In genomic region chr9:72478993-72479392, GRCh38 we compare ENCODE assay signal across 19 cellular contexts. TPM values are rescaled to one million over a fixed set of nuclear protein-coding genes. Genes with fewer than 3 reads are reported as not detected.
DNase-seq lines count a peak whose midpoint lies in the region; ATAC-seq, FAIRE-seq and TF ChIP-seq lines count a peak whose summit lies in the region.
"Had no signal": no experiment of that assay in that cellular context is flagged by ENCODE, and none has a peak within 500 bp of the region (broad histone marks: within the 10 kb centered on the region; RNA-seq: fewer than 3 reads in every experiment).

No MANE protein-coding gene starts in this region.

- no peaks in the 10 kb centered on the region for H3K27me3 Mint-ChIP-seq in activated T-cell treated with anti-CD3 and anti-CD28 coated beads, Interleukin-2, amount 50 U/mL, for 24 hours
- no peaks in the 10 kb centered on the region; the same call in 1 of the 2 replicates for H3K27me3 Mint-ChIP-seq in HFFc6 (ENCODE audit: insufficient read depth)
- no peaks in the 10 kb centered on the region for H3K27me3 Mint-ChIP-seq in osteocyte (ENCODE audit: unreplicated experiment)

- H3K79me1 ChIP-seq in mesendoderm (ENCODE audit: low read length) = no peaks in the 10 kb centered on the region

- no peak overlapping the region for H3K23ac ChIP-seq in mesendoderm (ENCODE audit: low read length)

- no CpG with 5 or more reads among the region's 3 CpGs for WGBS in mesendoderm (ENCODE audit: extremely low coverage, insufficient coverage, low lambda C conversion rate)

- H2AK5ac ChIP-seq in mesendoderm (ENCODE audit: low read length) = no peak overlapping the region

- DNase-seq in activated T-cell treated with anti-CD3 and anti-CD28 coated beads, Interleukin-2, amount 50 U/mL, for 24 hours = no peak
- DNase-seq in activated T-cell treated with anti-CD3 and anti-CD28 coated beads for 4 hours (no peak), HFFc6 (peak; percentile 16), cardiac fibroblast (ENCODE audit: low read depth in 2 of 2) (peak; percentile 45 to 65), osteocyte (ENCODE audit: extremely low spot score, unreplicated experiment) (no peak), mesendoderm (no peak), GM12891 (ENCODE audit: insufficient read length, low spot score) (no peak)
- DNase-seq: activated CD8-positive, alpha-beta memory T cell treated with anti-CD3 and anti-CD28 coated beads for 24 hours; DND-41; endodermal cell; head of caudate nucleus; NCI-H226; occipital lobe; OCI-M1 had no signal

- no peaks in the 10 kb centered on the region for H3K27me3 ChIP-seq in mesendoderm (ENCODE audit: insufficient read depth, low read length, poor library complexity)

- H3K9me3 Mint-ChIP-seq in activated T-cell treated with anti-CD3 and anti-CD28 coated beads, Interleukin-2, amount 50 U/mL, for 24 hours = peaks cover 2% of the 10 kb centered on the region
- H3K9me3 Mint-ChIP-seq in HFFc6 (no peaks in the 10 kb centered on the region), osteocyte (ENCODE audit: unreplicated experiment) (no peaks in the 10 kb centered on the region)
- H3K9me3 Mint-ChIP-seq: T-helper 2 cell treated with Interferon-gamma antibody and Interleukin-4, amounts not matched to agents 5 μg/mL and 100 μg/mL, for 36 hours had no signal

- H3K18ac ChIP-seq in mesendoderm (ENCODE audit: low read length) = no peak overlapping the region

- no peak overlapping the region for H4K8ac ChIP-seq in mesendoderm (ENCODE audit: low read depth, low read length)

- no peak overlapping the region for H3K4ac ChIP-seq in mesendoderm (ENCODE audit: low read depth, low read length)

- ATAC-seq in GM18502 (IDR thresholded peaks at IDR 0.05; ENCODE audit: poor library complexity, unreplicated experiment) = no peak

- peaks cover 42% of the 10 kb centered on the region for H3K4me1 Mint-ChIP-seq in activated T-cell treated with anti-CD3 and anti-CD28 coated beads, Interleukin-2, amount 50 U/mL, for 24 hours (ENCODE audit: low read depth)
- H3K4me1 Mint-ChIP-seq in HFFc6 (ENCODE audit: low read depth) (peaks cover 78% of the 10 kb centered on the region), osteocyte (ENCODE audit: unreplicated experiment) (peaks cover 52% of the 10 kb centered on the region)

- H3K56ac ChIP-seq in mesendoderm (ENCODE audit: low read length) = no peak overlapping the region

- H3K4me2 ChIP-seq in mesendoderm (ENCODE audit: low read length) = no peak overlapping the region

- TF ChIP-seq CTCF in HFFc6 (IDR thresholded peaks at IDR 0.05) = no peak
- TF ChIP-seq CTCF in cardiac fibroblast (IDR thresholded peaks at IDR 0.05; ENCODE audit: low read depth, low read length) = no peak
- no peak for TF ChIP-seq CTCF in osteocyte (IDR thresholded peaks at IDR 0.05)

- H3K79me2 ChIP-seq in mesendoderm (ENCODE audit: control insufficient read depth, insufficient read depth, low read length) = no peaks in the 10 kb centered on the region

- H3K4me3 ChIP-seq in cardiac fibroblast (replicated peaks in 1 of 2; ENCODE audit: low read depth in 2 of 2, low read length in 2 of 2) (no peak overlapping the region), mesendoderm (ENCODE audit: low read length) (no peak overlapping the region)

- no peak overlapping the region for H4K5ac ChIP-seq in mesendoderm (ENCODE audit: low read length)

- no peaks in the 10 kb centered on the region for H3K4me1 ChIP-seq in mesendoderm (ENCODE audit: control insufficient read depth, low read depth, low read length)

- no peak for TF ChIP-seq POLR2A in GM12891 (IDR thresholded peaks at IDR 0.05; ENCODE audit: low read depth, low read length)

- H2BK15ac ChIP-seq in mesendoderm (replicated peaks; ENCODE audit: low read depth) = no peak overlapping the region

- H2BK120ac ChIP-seq in mesendoderm (ENCODE audit: low read depth, low read length) = no peak overlapping the region

- H3K9ac ChIP-seq in mesendoderm (ENCODE audit: low read length) = no peak overlapping the region

- peak overlapping the region; percentile 60 for H3K4me3 Mint-ChIP-seq in activated T-cell treated with anti-CD3 and anti-CD28 coated beads, Interleukin-2, amount 50 U/mL, for 24 hours
- H3K4me3 Mint-ChIP-seq in HFFc6 (peak overlapping the region; percentile 37), osteocyte (ENCODE audit: unreplicated experiment) (no peak overlapping the region)
- H3K4me3 Mint-ChIP-seq: endodermal cell had no signal

- no peak overlapping the region for H3K27ac ChIP-seq in mesendoderm (ENCODE audit: low read depth, low read length)

- H3K36me3 Mint-ChIP-seq in activated T-cell treated with anti-CD3 and anti-CD28 coated beads, Interleukin-2, amount 50 U/mL, for 24 hours (ENCODE audit: low read depth) = no peaks in the 10 kb centered on the region
- no peaks in the 10 kb centered on the region for H3K36me3 Mint-ChIP-seq in HFFc6 (ENCODE audit: low read depth)
- no peaks in the 10 kb centered on the region for H3K36me3 Mint-ChIP-seq in osteocyte (ENCODE audit: unreplicated experiment)

- FAIRE-seq in GM12891 (lab: Jason Lieb, UNC) = no peak

- H2BK5ac ChIP-seq in mesendoderm (ENCODE audit: low read length) = no peak overlapping the region

- H3K36me3 ChIP-seq in mesendoderm (ENCODE audit: control insufficient read depth, insufficient read depth, low read length) = no peaks in the 10 kb centered on the region

- H3K27ac Mint-ChIP-seq in activated T-cell treated with anti-CD3 and anti-CD28 coated beads, Interleukin-2, amount 50 U/mL, for 24 hours = no peak overlapping the region
- H3K27ac Mint-ChIP-seq in HFFc6 = peak overlapping the region; percentile 66
- peak overlapping the region; percentile 16 for H3K27ac Mint-ChIP-seq in osteocyte (ENCODE audit: unreplicated experiment)
- H3K27ac Mint-ChIP-seq: endodermal cell; T-helper 2 cell treated with Interferon-gamma antibody and Interleukin-4, amounts not matched to agents 5 μg/mL and 100 μg/mL, for 36 hours had no signal

TF ChIP-seq in GM12891, 5 proteins besides CTCF, POLR2A, EP300 and RAD21:
- TF ChIP-seq TAF1 (IDR thresholded peaks at IDR 0.05; ENCODE audit: low read depth, low read length) (no peak), POU2F2 (IDR thresholded peaks at IDR 0.05; ENCODE audit: low read depth, low read length) (no peak), PAX5 (IDR thresholded peaks at IDR 0.05; ENCODE audit: insufficient read depth, low read length, severe bottlenecking) (no peak), POLR2AphosphoS5 (IDR thresholded peaks at IDR 0.05; ENCODE audit: low read depth, low read length) (no peak), SPI1 (IDR thresholded peaks at IDR 0.05; ENCODE audit: low read depth, low read length) (no peak)

RNA-seq across cellular contexts. Expression of gene TMC1, which starts 42.4 kb away (rescaled TPM):
- 1 to 10 TPM in 2 of 6 experiments, under 1 TPM in 4; 0.09 to 1.1 (median 0.65) TPM for total RNA-seq in HFFc6 (2021; fragmentation: NEBNext Ultra II Directional; extraction: Animal tissue kit (Norgen Biotek cat#: 25700))
- not detected in 2 replicates for total RNA-seq in osteocyte
- not detected for polyA plus RNA-seq in mesendoderm (2013, experiment 1 of 2)
- polyA plus RNA-seq in mesendoderm (2013, experiment 2 of 2) = 0.10 TPM
- polyA plus RNA-seq in GM12891 (2012; ENCODE audit: low read depth, missing spikeins) = 0.18 TPM
- total RNA-seq: H4, liver, MCF 10A had no signal

Comparison
In these comparisons a context has a peak if more than half of its experiments do, and no peak if none do; other contexts are left out.
1. DNase-seq: peak in HFFc6 (single experiment) and cardiac fibroblast (2 of 2); none in activated T-cell treated with anti-CD3 and anti-CD28 coated beads, Interleukin-2, amount 50 U/mL, for 24 hours (single experiment), activated T-cell treated with anti-CD3 and anti-CD28 coated beads for 4 hours (single experiment), osteocyte (single experiment), mesendoderm (single experiment) and GM12891 (single experiment).